Comparison of ENCODE assay signal across 1 cellular context in genomic region chr21:45439171-45439872, GRCh38.
TF ChIP-seq lines count a peak whose summit lies in the region.

No MANE protein-coding gene starts in this region.

TF ChIP-seq in K562, 482 proteins besides CTCF, POLR2A, EP300 and RAD21 (continued from another document and continues in another):
- TF ChIP-seq ELF2 (CRISPR knock-in tag; IDR thresholded peaks at IDR 0.05) = peak; percentile 41; the same call in 1 of the 2 replicates
- TF ChIP-seq ZNF584 (CRISPR knock-in tag; IDR thresholded peaks at IDR 0.05; ENCODE audit: low read depth) = no peak; the same call in 1 of the 2 replicates
- 0 out of 2 replicates have a peak, but pooled peaks have one; percentile 25 for TF ChIP-seq ZEB2 (IDR thresholded peaks at IDR 0.05)
- TF ChIP-seq SP1 (CRISPR knock-in tag; IDR thresholded peaks at IDR 0.05) = peak; percentile 76; the same call in 1 of the 2 replicates
- TF ChIP-seq GABPB1 (CRISPR knock-in tag; IDR thresholded peaks at IDR 0.05) = peak; percentile 72; the same call in 1 of the 2 replicates
- TF ChIP-seq MNT (conservative IDR thresholded peaks at IDR 0.05) = peak in 1 of 2 experiments; percentile 72; a peak in 2 of 4 replicates
- 0 out of 2 replicates have a peak, but pooled peaks have one; percentile 34 for TF ChIP-seq MYNN (IDR thresholded peaks at IDR 0.05)
- no peak for TF ChIP-seq MYNN (CRISPR knock-in tag; IDR thresholded peaks at IDR 0.05)
- no peak for TF ChIP-seq HINFP (tag; conservative IDR thresholded peaks at IDR 0.05; ENCODE audit: low read depth)
- TF ChIP-seq ZBTB43 (CRISPR knock-in tag; IDR thresholded peaks at IDR 0.05) = no peak
- TF ChIP-seq MEIS2 (IDR thresholded peaks at IDR 0.05; ENCODE audit: partially characterized antibody) = peak; percentile 21
- peak; percentile 65; the same call in 1 of the 2 replicates for TF ChIP-seq ZNF740 (CRISPR knock-in tag; IDR thresholded peaks at IDR 0.05)
- TF ChIP-seq ZNF740 (tag; IDR thresholded peaks at IDR 0.05) = no peak
- peak; percentile 39 for TF ChIP-seq BRD9 (IDR thresholded peaks at IDR 0.05; ENCODE audit: low read depth, partially characterized antibody)
- TF ChIP-seq HMBOX1 (IDR thresholded peaks at IDR 0.05) = no peak
- peak; percentile 78 for TF ChIP-seq ATF7 (IDR thresholded peaks at IDR 0.05)
- TF ChIP-seq ZBTB40 (IDR thresholded peaks at IDR 0.05) = peak; percentile 41; the same call in 1 of the 2 replicates
- TF ChIP-seq ZBTB40 (CRISPR knock-in tag; IDR thresholded peaks at IDR 0.05) = peak; percentile 60; the same call in 1 of the 2 replicates
- no peak for TF ChIP-seq HDAC6 (IDR thresholded peaks at IDR 0.05; ENCODE audit: low read depth, low read length)
- TF ChIP-seq RB1 (IDR thresholded peaks at IDR 0.05; ENCODE audit: low read depth) = peak; percentile 82
- no peak for TF ChIP-seq TARDBP (IDR thresholded peaks at IDR 0.05)
- TF ChIP-seq MYC (IDR thresholded peaks at IDR 0.05; ENCODE audit: low read depth, low read length) = peak; percentile 45
- TF ChIP-seq MYC (CRISPR knock-in tag; IDR thresholded peaks at IDR 0.05; ENCODE audit: borderline replicate concordance, low read depth) = no peak
- TF ChIP-seq MAZ (CRISPR knock-in tag; conservative IDR thresholded peaks at IDR 0.05 in 1 of 2, IDR thresholded peaks at IDR 0.05 in 1 of 2) = peak; percentile 72 to 76; a peak in 3 of 4 replicates
- TF ChIP-seq MAX (CRISPR knock-in tag; IDR thresholded peaks at IDR 0.05) = peak; percentile 85
- peak; percentile 88 for TF ChIP-seq CC2D1A (IDR thresholded peaks at IDR 0.05)
- no peak for TF ChIP-seq RBM15 (IDR thresholded peaks at IDR 0.05; ENCODE audit: insufficient read depth, low read length)
- TF ChIP-seq POLR2G (IDR thresholded peaks at IDR 0.05; ENCODE audit: low read depth, low read length) = peak; percentile 62
- TF ChIP-seq ZNF79 (CRISPR knock-in tag; IDR thresholded peaks at IDR 0.05; ENCODE audit: low read depth) = no peak
- TF ChIP-seq DPF2 (IDR thresholded peaks at IDR 0.05) = peak; percentile 53
- TF ChIP-seq PURB (CRISPR knock-in tag; IDR thresholded peaks at IDR 0.05; ENCODE audit: low read depth) = no peak
- no peak for TF ChIP-seq MTA1 (IDR thresholded peaks at IDR 0.05; ENCODE audit: borderline replicate concordance)
- no peak for TF ChIP-seq SMAD1 (IDR thresholded peaks at IDR 0.05; ENCODE audit: low read depth, low read length, partially characterized antibody)
- no peak for TF ChIP-seq ATF6 (CRISPR knock-in tag; IDR thresholded peaks at IDR 0.05)
- no peak; the same call in 1 of the 2 replicates for TF ChIP-seq GATAD2B (IDR thresholded peaks at IDR 0.05; ENCODE audit: borderline replicate concordance)
- no peak for TF ChIP-seq ATF1 (CRISPR knock-in tag; IDR thresholded peaks at IDR 0.05)
- TF ChIP-seq ATF1 (tag; IDR thresholded peaks at IDR 0.05) = peak; percentile 83
- TF ChIP-seq PHB2 (IDR thresholded peaks at IDR 0.05; ENCODE audit: low read depth) = no peak
- peak; percentile 99 for TF ChIP-seq ARID2 (IDR thresholded peaks at IDR 0.05)
- no peak; a peak in 1 of 4 replicates for TF ChIP-seq TRIM24 (IDR thresholded peaks at IDR 0.05)
- peak; percentile 38; the same call in 1 of the 2 replicates for TF ChIP-seq GABPA (tag; conservative IDR thresholded peaks at IDR 0.05; ENCODE audit: low read depth)
- TF ChIP-seq SNAPC5 (CRISPR knock-in tag; IDR thresholded peaks at IDR 0.05) = no peak
- TF ChIP-seq ZNF764 (CRISPR knock-in tag; IDR thresholded peaks at IDR 0.05; ENCODE audit: low read depth) = no peak
- no peak for TF ChIP-seq U2AF2 (optimal IDR thresholded peaks at IDR 0.05; ENCODE audit: low read depth, low read length)
- TF ChIP-seq ZNF24 (IDR thresholded peaks at IDR 0.05) = peak; percentile 10; the same call in 1 of the 2 replicates
- TF ChIP-seq FOSL1 (tag; conservative IDR thresholded peaks at IDR 0.05) = peak; percentile 47
- no peak for TF ChIP-seq PYGO2 (tag; IDR thresholded peaks at IDR 0.05)
- TF ChIP-seq ZNF12 (CRISPR knock-in tag; IDR thresholded peaks at IDR 0.05) = 0 out of 2 replicates have a peak, but pooled peaks have one; percentile 78
- TF ChIP-seq RAD51 (IDR thresholded peaks at IDR 0.05; ENCODE audit: borderline replicate concordance, low read depth) = no peak; the same call in 1 of the 2 replicates
